In genomic region chr4:70315928-70316327, GRCh38 we compare ENCODE assay signal across 15 cellular contexts.
DNase-seq lines count a peak whose midpoint lies in the region; ATAC-seq and TF ChIP-seq lines count a peak whose summit lies in the region.
"Had no signal": no experiment of that assay in that cellular context is flagged by ENCODE, and none has a peak within 500 bp of the region (broad histone marks: within the 10 kb centered on the region; RNA-seq: fewer than 3 reads in every experiment).

No MANE protein-coding gene starts in this region.

- no peaks in the 10 kb centered on the region for H3K9me2 ChIP-seq in MM.1S (replicated peaks; ENCODE audit: insufficient read depth, low read length)

- no peaks in the 10 kb centered on the region for H3K4me1 ChIP-seq in MM.1S (ENCODE audit: low read length)
- H3K4me1 ChIP-seq: heart left ventricle had no signal

- H3F3A ChIP-seq in MM.1S (ENCODE audit: insufficient read depth, low read length): no peaks in the 10 kb centered on the region

- H3K9me3 ChIP-seq in MM.1S (replicated peaks; ENCODE audit: insufficient read depth, low read length): no peaks in the 10 kb centered on the region
- H3K9me3 ChIP-seq: heart left ventricle had no signal

- no peak overlapping the region for H3K27ac ChIP-seq in MM.1S (ENCODE audit: low read length)
- H3K27ac ChIP-seq: heart left ventricle, PC-9 had no signal

- peak; percentile 69 for ATAC-seq in GM19023 (IDR thresholded peaks at IDR 0.05; ENCODE audit: unreplicated experiment)
- peak; percentile 49 for ATAC-seq in HG02678 (IDR thresholded peaks at IDR 0.05; ENCODE audit: unreplicated experiment)
- ATAC-seq: heart left ventricle had no signal

- no peaks in the 10 kb centered on the region for H3K79me2 ChIP-seq in MM.1S (ENCODE audit: low read length)

- no peaks in the 10 kb centered on the region for H3K36me3 ChIP-seq in MM.1S (replicated peaks; ENCODE audit: insufficient read depth, low read length)
- H3K36me3 ChIP-seq: heart left ventricle had no signal

- H2AFZ ChIP-seq in MM.1S (ENCODE audit: low read length): no peak overlapping the region
- H2AFZ ChIP-seq: PC-9 had no signal

- no peak overlapping the region for H3K4me2 ChIP-seq in MM.1S (ENCODE audit: low read depth, low read length)
- H3K4me2 ChIP-seq: PC-9 had no signal

- peak; percentile 52 for TF ChIP-seq CTCF in MM.1S (IDR thresholded peaks at IDR 0.05; ENCODE audit: low read length)

- DNase-seq in ELR (ENCODE audit: low read depth): peak; percentile 2
- DNase-seq in MM.1S: peak; percentile 57
- DNase-seq in NCI-H146 treated with DMSO at 0.1 percent for 48 hours (lab: John Stamatoyannopoulos, UW; ENCODE audit: unreplicated experiment): no peak
- DNase-seq in SHP77 (lab: John Stamatoyannopoulos, UW): no peak
- DNase-seq in Ammon's horn (ENCODE audit: low spot score): no peak
- no peak for DNase-seq in COR-L47 (lab: John Stamatoyannopoulos, UW)
- DNase-seq: amygdala; effector CD8-positive, alpha-beta T cell; heart left ventricle; NCI-H187; PC-9; stimulated activated CD4-positive, alpha-beta T cell treated with anti-CD3 and anti-CD28 coated beads, Interleukin-2, amount 100 ng/mL, for 24 hours; stimulated activated naive CD4-positive, alpha-beta T cell had no signal

- H4K20me1 ChIP-seq in MM.1S (ENCODE audit: insufficient read depth, low read length): no peaks in the 10 kb centered on the region

- no peak overlapping the region for H3K4me3 ChIP-seq in MM.1S (ENCODE audit: low read length)
- H3K4me3 ChIP-seq: heart left ventricle, PC-9 had no signal

- H3K27me3 ChIP-seq in MM.1S (replicated peaks; ENCODE audit: insufficient read depth, low read length): no peaks in the 10 kb centered on the region
- H3K27me3 ChIP-seq: heart left ventricle had no signal

- H3K9ac ChIP-seq in MM.1S (ENCODE audit: low read length): no peak overlapping the region

Comparison
In these comparisons a context has a peak if more than half of its experiments do, and no peak if none do; other contexts are left out.
1. DNase-seq: peak in ELR (single experiment) and MM.1S (single experiment); none in NCI-H146 treated with DMSO at 0.1 percent for 48 hours (single experiment), SHP77 (0 of 2), Ammon's horn (single experiment) and COR-L47 (single experiment).